ENCODE assay signal across 32 cellular contexts in the genomic region with DNA sequence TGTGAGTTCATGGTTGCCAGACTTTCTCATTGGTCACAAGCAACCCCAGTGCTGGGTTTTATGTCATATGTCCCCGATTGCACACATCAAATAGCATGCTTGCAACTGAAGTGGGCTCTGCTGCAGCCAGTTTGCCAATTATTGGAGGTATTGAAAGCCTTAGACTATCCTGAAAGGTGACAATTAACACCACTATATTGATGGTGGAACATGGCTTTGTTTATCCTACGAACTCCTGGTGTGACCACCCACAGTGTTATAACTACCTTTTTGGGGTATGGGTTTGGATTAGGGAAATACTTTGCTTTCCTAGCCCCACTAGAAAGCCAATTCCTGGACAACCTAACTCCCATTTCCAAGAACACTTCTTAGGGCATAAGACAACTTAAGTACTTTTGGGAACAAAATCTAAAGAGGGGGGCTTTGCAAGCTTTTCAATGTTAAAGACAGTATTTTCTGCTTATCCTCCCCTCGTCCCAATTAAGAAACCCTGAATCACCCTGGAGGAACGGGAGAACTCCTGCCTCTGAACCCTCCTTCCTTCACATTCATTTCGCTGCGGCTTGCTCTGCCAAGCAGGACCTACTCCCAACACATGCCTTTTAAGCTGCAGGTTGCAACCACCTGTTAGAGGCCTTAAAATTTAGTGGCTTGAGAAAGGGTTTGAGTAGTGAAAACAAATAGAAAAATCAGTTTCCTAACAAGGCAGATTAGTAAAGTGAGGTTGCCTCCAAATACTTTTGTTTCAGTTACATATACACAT.
"Had no signal": no experiment of that assay in that cellular context is flagged by ENCODE, and none has a peak within 500 bp of the region (broad histone marks: within the 10 kb centered on the region; RNA-seq: fewer than 3 reads in every experiment).

No MANE protein-coding gene starts in this region.

- H3K27ac Mint-ChIP-seq: activated CD4-positive, alpha-beta memory T cell treated with anti-CD3 and anti-CD28 coated beads, Interleukin-2, amount 10 ng/mL, durations not matched to agents 7 days and 5 days; activated CD4-positive, alpha-beta T cell treated with anti-CD3 and anti-CD28 coated beads, Interleukin-2, amount 10 ng/mL, durations not matched to agents 7 days and 5 days; activated naive CD4-positive, alpha-beta T cell treated with anti-CD3 and anti-CD28 coated beads, Interleukin-2, amount 10 ng/mL, durations not matched to agents 7 days and 5 days; activated naive CD4-positive, alpha-beta T cell treated with anti-CD3 and anti-CD28 coated beads, Interleukin-2, amount 50 U/mL, for 72 hours; activated naive CD8-positive, alpha-beta T cell treated with anti-CD3 and anti-CD28 coated beads, Interleukin-2, amount 10 ng/mL, durations not matched to agents 7 days and 5 days; activated T-cell treated with anti-CD3 and anti-CD28 coated beads, Interleukin-2, amount 50 U/mL, for 24 hours; activated T-cell treated with anti-CD3 and anti-CD28 coated beads, Interleukin-2, amount 50 U/mL, for 72 hours; brain; dendritic cell treated with granulocyte-macrophage colony-stimulating factor and Interleukin-4, amounts not matched to agents 40 ng/mL and 50 ng/mL, for 4 days; T-helper 17 cell; T-helper 2 cell treated with Interferon-gamma antibody and Interleukin-4, amounts not matched to agents 5 μg/mL and 100 μg/mL, for 36 hours had no signal

- H3K27me3 Mint-ChIP-seq: activated CD4-positive, alpha-beta T cell treated with anti-CD3 and anti-CD28 coated beads, Interleukin-2, amount 10 ng/mL, durations not matched to agents 7 days and 5 days; activated naive CD4-positive, alpha-beta T cell treated with anti-CD3 and anti-CD28 coated beads, Interleukin-2, amount 10 ng/mL, durations not matched to agents 7 days and 5 days had no signal

- H3K27ac ChIP-seq: ascending aorta, breast epithelium, coronary artery, dorsolateral prefrontal cortex, esophagus muscularis mucosa, foreskin keratinocyte, gastrocnemius medialis, WERI-Rb-1 had no signal

- DNase-seq: activated CD4-positive, alpha-beta memory T cell treated with anti-CD3 and anti-CD28 coated beads, Interleukin-2, amount 10 ng/mL, durations not matched to agents 7 days and 5 days; activated CD4-positive, alpha-beta T cell treated with anti-CD3 and anti-CD28 coated beads for 4 hours; activated CD4-positive, alpha-beta T cell treated with anti-CD3 and anti-CD28 coated beads, Interleukin-2, amount 10 ng/mL, durations not matched to agents 7 days and 5 days; activated CD4-positive, alpha-beta T cell treated with anti-CD3 and anti-CD28 coated beads, Interleukin-2, amount 50 U/mL, for 4 hours; activated CD4-positive, CD25-positive, alpha-beta regulatory T cell; activated CD4-positive, CD25-positive, alpha-beta regulatory T cell treated with anti-CD3 and anti-CD28 coated beads, Interleukin-2, amount 50 U/mL, for 72 hours; activated CD8-positive, alpha-beta memory T cell treated with anti-CD3 and anti-CD28 coated beads, Interleukin-2, amount 50 U/mL, for 48 hours; activated gamma-delta T cell; activated naive CD4-positive, alpha-beta T cell; activated naive CD4-positive, alpha-beta T cell treated with anti-CD3 and anti-CD28 coated beads, Interleukin-2, amount 10 ng/mL, durations not matched to agents 7 days and 5 days; activated naive CD8-positive, alpha-beta T cell treated with anti-CD3 and anti-CD28 coated beads, Interleukin-2, amount 10 ng/mL, durations not matched to agents 7 days and 5 days; activated T-cell treated with anti-CD3 and anti-CD28 coated beads for 4 hours; activated T-cell treated with anti-CD3 and anti-CD28 coated beads, Interleukin-2, amount 50 U/mL, for 24 hours; activated T-cell treated with anti-CD3 and anti-CD28 coated beads, Interleukin-2, amount 50 U/mL, for 72 hours; dorsolateral prefrontal cortex; effector memory CD4-positive, alpha-beta T cell; erythroblast; foreskin keratinocyte; gastrocnemius medialis; T-helper 1 cell; T-helper 17 cell; T1000; WERI-Rb-1 had no signal

- H3K36me3 ChIP-seq: ascending aorta, breast epithelium, esophagus muscularis mucosa, gastrocnemius medialis, WERI-Rb-1 had no signal

- H3K4me1 Mint-ChIP-seq: activated CD4-positive, alpha-beta memory T cell treated with anti-CD3 and anti-CD28 coated beads, Interleukin-2, amount 10 ng/mL, durations not matched to agents 7 days and 5 days; activated CD4-positive, alpha-beta T cell treated with anti-CD3 and anti-CD28 coated beads, Interleukin-2, amount 10 ng/mL, durations not matched to agents 7 days and 5 days; activated naive CD4-positive, alpha-beta T cell treated with anti-CD3 and anti-CD28 coated beads, Interleukin-2, amount 10 ng/mL, durations not matched to agents 7 days and 5 days; activated naive CD8-positive, alpha-beta T cell treated with anti-CD3 and anti-CD28 coated beads, Interleukin-2, amount 10 ng/mL, durations not matched to agents 7 days and 5 days; brain; central memory CD8-positive, alpha-beta T cell; T-helper 17 cell had no signal

- H3K27me3 ChIP-seq: ascending aorta, foreskin keratinocyte, gastrocnemius medialis had no signal

- H3K4me1 ChIP-seq: ascending aorta, breast epithelium, esophagus muscularis mucosa, foreskin keratinocyte, gastrocnemius medialis had no signal

- H3K9me3 ChIP-seq: ascending aorta, breast epithelium, esophagus muscularis mucosa, gastrocnemius medialis had no signal

- H3K9me3 Mint-ChIP-seq: activated CD4-positive, alpha-beta memory T cell treated with anti-CD3 and anti-CD28 coated beads, Interleukin-2, amount 10 ng/mL, durations not matched to agents 7 days and 5 days; activated CD4-positive, alpha-beta T cell treated with anti-CD3 and anti-CD28 coated beads, Interleukin-2, amount 10 ng/mL, durations not matched to agents 7 days and 5 days; activated naive CD4-positive, alpha-beta T cell treated with anti-CD3 and anti-CD28 coated beads, Interleukin-2, amount 10 ng/mL, durations not matched to agents 7 days and 5 days; activated naive CD8-positive, alpha-beta T cell treated with anti-CD3 and anti-CD28 coated beads, Interleukin-2, amount 10 ng/mL, durations not matched to agents 7 days and 5 days; activated T-cell treated with anti-CD3 and anti-CD28 coated beads, Interleukin-2, amount 50 U/mL, for 24 hours; activated T-cell treated with anti-CD3 and anti-CD28 coated beads, Interleukin-2, amount 50 U/mL, for 72 hours; brain; dendritic cell treated with granulocyte-macrophage colony-stimulating factor and Interleukin-4, amounts not matched to agents 40 ng/mL and 50 ng/mL, for 4 days; T-helper 2 cell treated with Interferon-gamma antibody and Interleukin-4, amounts not matched to agents 5 μg/mL and 100 μg/mL, for 36 hours had no signal

- H3K36me3 Mint-ChIP-seq: activated naive CD4-positive, alpha-beta T cell treated with anti-CD3 and anti-CD28 coated beads, Interleukin-2, amount 10 ng/mL, durations not matched to agents 7 days and 5 days; activated naive CD4-positive, alpha-beta T cell treated with anti-CD3 and anti-CD28 coated beads, Interleukin-2, amount 50 U/mL, for 72 hours; activated naive CD8-positive, alpha-beta T cell treated with anti-CD3 and anti-CD28 coated beads, Interleukin-2, amount 10 ng/mL, durations not matched to agents 7 days and 5 days; brain had no signal

- H3K4me3 Mint-ChIP-seq: activated CD4-positive, alpha-beta memory T cell treated with anti-CD3 and anti-CD28 coated beads, Interleukin-2, amount 10 ng/mL, durations not matched to agents 7 days and 5 days; activated CD4-positive, alpha-beta T cell treated with anti-CD3 and anti-CD28 coated beads, Interleukin-2, amount 10 ng/mL, durations not matched to agents 7 days and 5 days; activated naive CD4-positive, alpha-beta T cell treated with anti-CD3 and anti-CD28 coated beads, Interleukin-2, amount 10 ng/mL, durations not matched to agents 7 days and 5 days; activated naive CD8-positive, alpha-beta T cell treated with anti-CD3 and anti-CD28 coated beads, Interleukin-2, amount 10 ng/mL, durations not matched to agents 7 days and 5 days; activated T-cell treated with anti-CD3 and anti-CD28 coated beads, Interleukin-2, amount 50 U/mL, for 24 hours; activated T-cell treated with anti-CD3 and anti-CD28 coated beads, Interleukin-2, amount 50 U/mL, for 72 hours; central memory CD8-positive, alpha-beta T cell; dendritic cell treated with granulocyte-macrophage colony-stimulating factor and Interleukin-4, amounts not matched to agents 40 ng/mL and 50 ng/mL, for 4 days; T-helper 17 cell; T-helper 2 cell treated with Interferon-gamma antibody and Interleukin-4, amounts not matched to agents 5 μg/mL and 100 μg/mL, for 36 hours had no signal

- ATAC-seq: activated naive CD4-positive, alpha-beta T cell treated with anti-CD3 and anti-CD28 coated beads, Interleukin-2, amount 50 U/mL, for 72 hours; activated T-cell treated with anti-CD3 and anti-CD28 coated beads, Interleukin-2, amount 50 U/mL, for 72 hours; foreskin keratinocyte; gastrocnemius medialis; T-helper 17 cell had no signal

- H3K4me3 ChIP-seq: ascending aorta, breast epithelium, coronary artery, dorsolateral prefrontal cortex, esophagus muscularis mucosa, gastrocnemius medialis had no signal
